ENCODE assay signal across 9 cellular contexts in the genomic region with DNA sequence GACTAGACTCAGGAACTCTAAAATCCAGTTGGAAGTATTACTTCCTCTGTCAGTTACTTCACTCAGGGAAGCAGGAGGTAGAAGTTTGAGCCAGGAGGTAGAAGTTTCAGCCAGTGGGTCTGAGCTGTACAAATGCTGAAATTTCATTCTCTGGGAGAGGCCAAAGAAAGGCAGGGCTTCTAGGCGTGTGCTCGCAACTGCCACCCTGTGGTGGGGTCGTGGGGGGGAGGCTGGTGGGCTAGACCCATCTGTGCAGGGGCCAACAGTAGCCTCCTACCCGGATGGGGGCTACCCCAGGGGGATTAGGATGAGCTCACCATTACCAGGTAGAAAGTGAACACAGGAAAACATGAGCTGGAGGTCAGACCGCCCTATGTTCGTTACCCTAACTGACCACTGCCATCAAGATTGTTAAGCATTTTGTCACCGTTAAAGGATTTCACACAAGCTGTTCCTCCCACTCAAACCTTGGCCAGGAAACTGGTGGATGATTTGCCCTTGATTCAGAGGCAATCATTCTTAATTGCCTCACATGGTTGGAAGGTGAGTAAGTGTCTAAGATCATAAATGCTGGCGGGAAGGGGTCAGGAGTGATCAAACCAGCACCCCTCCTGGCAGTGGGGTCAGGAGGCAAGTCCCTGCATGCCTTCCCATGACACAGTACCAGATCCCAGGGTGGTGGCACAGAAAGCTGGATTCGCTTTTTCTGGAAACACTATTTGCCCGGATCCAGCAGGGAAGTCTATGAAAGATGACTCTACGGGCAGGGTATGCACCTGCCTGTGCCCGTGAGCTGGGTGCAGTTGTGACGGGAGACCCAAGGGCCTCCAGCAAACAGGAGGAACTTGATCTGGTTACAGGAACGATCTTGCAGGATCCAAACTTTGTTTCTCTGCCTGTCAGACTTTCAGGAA. TPM values are rescaled to one million over a fixed set of nuclear protein-coding genes. Genes with fewer than 3 reads are reported as not detected.
A peak's percentile ranks its signal among the peaks of the same experiment; 100 is the strongest.
DNase-seq lines count a peak whose midpoint lies in the region; ATAC-seq and TF ChIP-seq lines count a peak whose summit lies in the region.
"Had no signal": no experiment of that assay in that cellular context is flagged by ENCODE, and none has a peak within 500 bp of the region (broad histone marks: within the 10 kb centered on the region; RNA-seq: fewer than 3 reads in every experiment).

No MANE protein-coding gene starts in this region.

- no peak overlapping the region for H3K27ac Mint-ChIP-seq in stimulated activated memory B cell treated with anti-CD40 and anti-IgM and Interleukin-4, amounts not matched to agents 10 μg/mL and 1 μg/mL and 100 μg/mL, for 72 hours
- H3K27ac Mint-ChIP-seq in CD4-positive, alpha-beta memory T cell = no peak overlapping the region

- H3K36me3 ChIP-seq in CD4-positive, alpha-beta memory T cell (ENCODE audit: insufficient read depth, low read length) = no peaks in the 10 kb centered on the region
- H3K36me3 ChIP-seq: pancreas had no signal

- H3K27me3 ChIP-seq in CD4-positive, alpha-beta memory T cell (ENCODE audit: insufficient read depth, low read length) = peaks cover 3% of the 10 kb centered on the region
- H3K27me3 ChIP-seq: pancreas had no signal

- H3K4me1 Mint-ChIP-seq in stimulated activated memory B cell treated with anti-CD40 and anti-IgM and Interleukin-4, amounts not matched to agents 10 μg/mL and 1 μg/mL and 100 μg/mL, for 72 hours = no peaks in the 10 kb centered on the region
- H3K4me1 Mint-ChIP-seq in CD4-positive, alpha-beta memory T cell = peaks cover 0 to 5% (median 0%) of the 10 kb centered on the region in 4 donors
- peaks cover 4% of the 10 kb centered on the region for H3K4me1 Mint-ChIP-seq in activated T-cell treated with anti-CD3 and anti-CD28 coated beads, Interleukin-2, amount 50 U/mL, for 4 hours (ENCODE audit: low read depth)

- peaks cover 67% of the 10 kb centered on the region for H3K27me3 Mint-ChIP-seq in stimulated activated memory B cell treated with anti-CD40 and anti-IgM and Interleukin-4, amounts not matched to agents 10 μg/mL and 1 μg/mL and 100 μg/mL, for 72 hours
- H3K27me3 Mint-ChIP-seq in CD4-positive, alpha-beta memory T cell = peaks cover 21 to 32% of the 10 kb centered on the region in 2 donors
- peaks cover 18% of the 10 kb centered on the region for H3K27me3 Mint-ChIP-seq in activated T-cell treated with anti-CD3 and anti-CD28 coated beads, Interleukin-2, amount 50 U/mL, for 4 hours (ENCODE audit: low read depth)

- CTCF ChIA-PET in CD4-positive, alpha-beta memory T cell (lab: Charles Lee; ENCODE audit: partially characterized antibody) = no interaction called here

- H3K9me3 Mint-ChIP-seq in stimulated activated memory B cell treated with anti-CD40 and anti-IgM and Interleukin-4, amounts not matched to agents 10 μg/mL and 1 μg/mL and 100 μg/mL, for 72 hours = no peaks in the 10 kb centered on the region
- no peaks in the 10 kb centered on the region for H3K9me3 Mint-ChIP-seq in CD4-positive, alpha-beta memory T cell
- H3K9me3 Mint-ChIP-seq in activated T-cell treated with anti-CD3 and anti-CD28 coated beads, Interleukin-2, amount 50 U/mL, for 4 hours = no peaks in the 10 kb centered on the region

- no peak overlapping the region for H3K4me3 ChIP-seq in fibroblast of villous mesenchyme (ENCODE audit: low read depth, low read length)
- no peak overlapping the region for H3K4me3 ChIP-seq in CD4-positive, alpha-beta memory T cell (ENCODE audit: low read length in 2 of 2)
- H3K4me3 ChIP-seq: pancreas had no signal

- TF ChIP-seq CTCF in fibroblast of villous mesenchyme (IDR thresholded peaks at IDR 0.05; ENCODE audit: insufficient read depth, low read depth, low read length) = peak; percentile 43

- peak; percentile 88 for DNase-seq in H4 (ENCODE audit: low spot score)
- peak; percentile 93 for DNase-seq in RPMI7951 (ENCODE audit: low read depth)
- DNase-seq in fibroblast of villous mesenchyme (ENCODE audit: low read depth) = peak; percentile 88
- no peak for DNase-seq in CD4-positive, alpha-beta memory T cell
- no peak for DNase-seq in NCI-H2227 (lab: John Stamatoyannopoulos, UW; ENCODE audit: unreplicated experiment)
- DNase-seq in activated T-cell treated with anti-CD3 and anti-CD28 coated beads, Interleukin-2, amount 50 U/mL, for 4 hours = no peak
- no peak for DNase-seq in stimulated activated CD4-positive, alpha-beta T cell treated with anti-CD3 and anti-CD28 coated beads, Interleukin-4, amount 100 ng/mL, for 1 hour
- DNase-seq: pancreas had no signal

- peak; percentile 25 for ATAC-seq in stimulated activated memory B cell treated with anti-CD40 and anti-IgM and Interleukin-4, amounts not matched to agents 10 μg/mL and 1 μg/mL and 100 μg/mL, for 72 hours
- ATAC-seq in activated T-cell treated with anti-CD3 and anti-CD28 coated beads, Interleukin-2, amount 50 U/mL, for 4 hours = no peak

- no peaks in the 10 kb centered on the region for H3K9me3 ChIP-seq in CD4-positive, alpha-beta memory T cell (ENCODE audit: control insufficient read depth in 1 of 2, low read length in 2 of 2)
- H3K9me3 ChIP-seq: pancreas had no signal

- H3K36me3 Mint-ChIP-seq in stimulated activated memory B cell treated with anti-CD40 and anti-IgM and Interleukin-4, amounts not matched to agents 10 μg/mL and 1 μg/mL and 100 μg/mL, for 72 hours = no peaks in the 10 kb centered on the region
- H3K36me3 Mint-ChIP-seq in CD4-positive, alpha-beta memory T cell = no peaks in the 10 kb centered on the region
- H3K36me3 Mint-ChIP-seq in activated T-cell treated with anti-CD3 and anti-CD28 coated beads, Interleukin-2, amount 50 U/mL, for 4 hours (ENCODE audit: insufficient read depth) = no peaks in the 10 kb centered on the region

- POLR2A ChIA-PET in CD4-positive, alpha-beta memory T cell (lab: Charles Lee; ENCODE audit: partially characterized antibody) = no interaction called here

- intact Hi-C loops in CD4-positive, alpha-beta memory T cell (cut with micrococcal nuclease) = no loop called here

- no peak overlapping the region for H3K4me3 Mint-ChIP-seq in stimulated activated memory B cell treated with anti-CD40 and anti-IgM and Interleukin-4, amounts not matched to agents 10 μg/mL and 1 μg/mL and 100 μg/mL, for 72 hours
- H3K4me3 Mint-ChIP-seq in CD4-positive, alpha-beta memory T cell = no peak overlapping the region
- no peak overlapping the region for H3K4me3 Mint-ChIP-seq in activated T-cell treated with anti-CD3 and anti-CD28 coated beads, Interleukin-2, amount 50 U/mL, for 4 hours

- no peak overlapping the region for H3K27ac ChIP-seq in CD4-positive, alpha-beta memory T cell (ENCODE audit: low read depth, low read length)

- H3K4me1 ChIP-seq in CD4-positive, alpha-beta memory T cell (ENCODE audit: insufficient read depth, low read length) = peaks cover 5% of the 10 kb centered on the region
- H3K4me1 ChIP-seq: pancreas had no signal

RNA-seq across cellular contexts. Expression of a gene that starts 5.2 kb away (rescaled TPM):
- total RNA-seq in H4 (2014; rRNA removed; shearing (Covaris generic)) = 163 and 195 TPM in 2 replicates
- 124 and 149 TPM in 2 replicates for total RNA-seq in RPMI7951 (2014; rRNA removed; shearing (Covaris generic))
- 343 and 346 TPM in 2 replicates for total RNA-seq in fibroblast of villous mesenchyme
- total RNA-seq in CD4-positive, alpha-beta memory T cell = under 1 TPM; 0.23 to 0.33 TPM
- under 1 TPM in 1 of 2 donors, not detected in 1; 0.87 TPM for polyA plus RNA-seq in CD4-positive, alpha-beta memory T cell
- 1 to 10 TPM; 2.6 to 3.5 (median 2.7) TPM for total RNA-seq in activated T-cell treated with anti-CD3 and anti-CD28 coated beads, Interleukin-2, amount 50 U/mL, for 4 hours

Comparison
In these comparisons a context has a peak if more than half of its experiments do, and no peak if none do; other contexts are left out.
1. DNase-seq: peak in H4 (single experiment), RPMI7951 (single experiment) and fibroblast of villous mesenchyme (single experiment); none in CD4-positive, alpha-beta memory T cell (0 of 5), NCI-H2227 (single experiment), activated T-cell treated with anti-CD3 and anti-CD28 coated beads, Interleukin-2, amount 50 U/mL, for 4 hours (single experiment) and stimulated activated CD4-positive, alpha-beta T cell treated with anti-CD3 and anti-CD28 coated beads, Interleukin-4, amount 100 ng/mL, for 1 hour (single experiment).
2. RNA of a gene that starts 5.2 kb away (total RNA-seq): 343 to 346 TPM in fibroblast of villous mesenchyme, 163 to 195 TPM in H4 and 124 to 149 TPM in RPMI7951; 2.6 to 3.5 TPM in activated T-cell treated with anti-CD3 and anti-CD28 coated beads, Interleukin-2, amount 50 U/mL, for 4 hours and 0.23 to 0.33 TPM in CD4-positive, alpha-beta memory T cell; every median in the first group is over 10 times any median in the second.